Comparison of ENCODE assay signal across 1 cellular context in the genomic region with DNA sequence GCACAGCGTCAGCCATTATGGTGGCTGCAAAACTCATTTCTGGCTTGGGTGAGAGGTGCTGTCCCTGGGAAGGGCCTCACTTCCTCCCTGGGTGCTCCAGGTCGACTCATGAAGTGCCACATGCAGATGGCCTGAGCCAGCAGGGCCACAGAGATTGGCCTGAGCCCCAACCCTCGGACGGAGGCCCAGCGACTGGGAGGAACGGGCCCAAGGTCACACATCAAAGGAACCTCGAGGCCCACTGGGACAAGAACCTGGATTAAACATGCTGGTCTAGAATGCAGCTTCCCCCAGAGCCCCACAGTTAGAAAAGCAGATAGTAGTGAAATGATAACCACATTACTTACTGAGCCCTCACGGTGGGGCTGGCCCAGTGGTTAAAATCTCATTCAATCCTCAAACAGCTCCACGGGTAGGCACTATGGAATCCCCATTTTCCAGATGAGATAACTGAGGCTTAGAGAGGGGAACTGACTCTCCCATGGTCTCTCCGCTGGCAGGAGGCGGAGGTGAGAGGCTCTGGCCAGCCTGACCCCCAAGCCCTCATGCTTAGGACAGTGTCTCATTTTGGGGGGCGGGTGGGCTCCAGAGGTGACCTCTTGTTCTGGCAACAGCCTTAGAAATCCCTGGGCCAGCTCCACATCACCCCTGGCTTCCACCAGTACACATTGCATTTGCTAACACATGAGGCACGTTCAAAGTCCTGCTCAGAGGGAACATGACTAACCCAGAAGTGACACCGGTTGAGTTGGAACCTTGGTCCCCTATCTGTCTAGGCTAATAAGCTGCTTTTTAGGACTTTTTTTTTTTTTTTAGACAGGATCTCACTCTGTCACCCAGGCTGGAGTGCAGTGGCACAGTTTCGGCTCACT.
TF ChIP-seq lines count a peak whose summit lies in the region.

No MANE protein-coding gene starts in this region.

TF ChIP-seq in HepG2, 621 proteins besides CTCF, POLR2A, EP300 and RAD21 (continued from another document and continues in another):
- TF ChIP-seq ZNF24 (IDR thresholded peaks at IDR 0.05), result peak; percentile 64
- TF ChIP-seq NFE2L2 (IDR thresholded peaks at IDR 0.05; ENCODE audit: low read length), result peak; percentile 1; the same call in 1 of the 2 replicates
- TF ChIP-seq FOXP1 (IDR thresholded peaks at IDR 0.05), result no peak
- no peak for TF ChIP-seq FOXP1 (CRISPR knock-in tag; IDR thresholded peaks at IDR 0.05)
- TF ChIP-seq ZSCAN21 (CRISPR knock-in tag; IDR thresholded peaks at IDR 0.05; ENCODE audit: borderline replicate concordance), result peak; percentile 65
- no peak for TF ChIP-seq RFX1 (IDR thresholded peaks at IDR 0.05)
- TF ChIP-seq, protein P1, sequence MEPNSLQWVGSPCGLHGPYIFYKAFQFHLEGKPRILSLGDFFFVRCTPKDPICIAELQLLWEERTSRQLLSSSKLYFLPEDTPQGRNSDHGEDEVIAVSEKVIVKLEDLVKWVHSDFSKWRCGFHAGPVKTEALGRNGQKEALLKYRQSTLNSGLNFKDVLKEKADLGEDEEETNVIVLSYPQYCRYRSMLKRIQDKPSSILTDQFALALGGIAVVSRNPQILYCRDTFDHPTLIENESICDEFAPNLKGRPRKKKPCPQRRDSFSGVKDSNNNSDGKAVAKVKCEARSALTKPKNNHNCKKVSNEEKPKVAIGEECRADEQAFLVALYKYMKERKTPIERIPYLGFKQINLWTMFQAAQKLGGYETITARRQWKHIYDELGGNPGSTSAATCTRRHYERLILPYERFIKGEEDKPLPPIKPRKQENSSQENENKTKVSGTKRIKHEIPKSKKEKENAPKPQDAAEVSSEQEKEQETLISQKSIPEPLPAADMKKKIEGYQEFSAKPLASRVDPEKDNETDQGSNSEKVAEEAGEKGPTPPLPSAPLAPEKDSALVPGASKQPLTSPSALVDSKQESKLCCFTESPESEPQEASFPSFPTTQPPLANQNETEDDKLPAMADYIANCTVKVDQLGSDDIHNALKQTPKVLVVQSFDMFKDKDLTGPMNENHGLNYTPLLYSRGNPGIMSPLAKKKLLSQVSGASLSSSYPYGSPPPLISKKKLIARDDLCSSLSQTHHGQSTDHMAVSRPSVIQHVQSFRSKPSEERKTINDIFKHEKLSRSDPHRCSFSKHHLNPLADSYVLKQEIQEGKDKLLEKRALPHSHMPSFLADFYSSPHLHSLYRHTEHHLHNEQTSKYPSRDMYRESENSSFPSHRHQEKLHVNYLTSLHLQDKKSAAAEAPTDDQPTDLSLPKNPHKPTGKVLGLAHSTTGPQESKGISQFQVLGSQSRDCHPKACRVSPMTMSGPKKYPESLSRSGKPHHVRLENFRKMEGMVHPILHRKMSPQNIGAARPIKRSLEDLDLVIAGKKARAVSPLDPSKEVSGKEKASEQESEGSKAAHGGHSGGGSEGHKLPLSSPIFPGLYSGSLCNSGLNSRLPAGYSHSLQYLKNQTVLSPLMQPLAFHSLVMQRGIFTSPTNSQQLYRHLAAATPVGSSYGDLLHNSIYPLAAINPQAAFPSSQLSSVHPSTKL (CRISPR knock-in tag; IDR thresholded peaks at IDR 0.05), result peak; percentile 48
- TF ChIP-seq, protein P2, sequence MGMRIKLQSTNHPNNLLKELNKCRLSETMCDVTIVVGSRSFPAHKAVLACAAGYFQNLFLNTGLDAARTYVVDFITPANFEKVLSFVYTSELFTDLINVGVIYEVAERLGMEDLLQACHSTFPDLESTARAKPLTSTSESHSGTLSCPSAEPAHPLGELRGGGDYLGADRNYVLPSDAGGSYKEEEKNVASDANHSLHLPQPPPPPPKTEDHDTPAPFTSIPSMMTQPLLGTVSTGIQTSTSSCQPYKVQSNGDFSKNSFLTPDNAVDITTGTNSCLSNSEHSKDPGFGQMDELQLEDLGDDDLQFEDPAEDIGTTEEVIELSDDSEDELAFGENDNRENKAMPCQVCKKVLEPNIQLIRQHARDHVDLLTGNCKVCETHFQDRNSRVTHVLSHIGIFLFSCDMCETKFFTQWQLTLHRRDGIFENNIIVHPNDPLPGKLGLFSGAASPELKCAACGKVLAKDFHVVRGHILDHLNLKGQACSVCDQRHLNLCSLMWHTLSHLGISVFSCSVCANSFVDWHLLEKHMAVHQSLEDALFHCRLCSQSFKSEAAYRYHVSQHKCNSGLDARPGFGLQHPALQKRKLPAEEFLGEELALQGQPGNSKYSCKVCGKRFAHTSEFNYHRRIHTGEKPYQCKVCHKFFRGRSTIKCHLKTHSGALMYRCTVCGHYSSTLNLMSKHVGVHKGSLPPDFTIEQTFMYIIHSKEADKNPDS (CRISPR knock-in tag; IDR thresholded peaks at IDR 0.05), result no peak
- no peak for TF ChIP-seq FOXM1 (CRISPR knock-in tag; IDR thresholded peaks at IDR 0.05)
- no peak for TF ChIP-seq HOXD1 (CRISPR knock-in tag; IDR thresholded peaks at IDR 0.05)
- peak; percentile 18; the same call in 1 of the 2 replicates for TF ChIP-seq HMG20A (CRISPR knock-in tag; IDR thresholded peaks at IDR 0.05; ENCODE audit: borderline replicate concordance)
- 0 out of 2 replicates have a peak, but pooled peaks have one; percentile 18 for TF ChIP-seq ZBTB49 (CRISPR knock-in tag; IDR thresholded peaks at IDR 0.05; ENCODE audit: borderline replicate concordance)
- TF ChIP-seq JUN (CRISPR knock-in tag; IDR thresholded peaks at IDR 0.05), result peak; percentile 70
- TF ChIP-seq, protein P3, sequence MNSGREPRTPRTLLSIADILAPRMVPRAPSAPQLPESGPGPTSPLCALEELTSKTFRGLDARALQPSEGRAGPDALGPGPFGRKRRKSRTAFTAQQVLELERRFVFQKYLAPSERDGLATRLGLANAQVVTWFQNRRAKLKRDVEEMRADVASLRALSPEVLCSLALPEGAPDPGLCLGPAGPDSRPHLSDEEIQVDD (CRISPR knock-in tag; IDR thresholded peaks at IDR 0.05; ENCODE audit: borderline replicate concordance), result 0 out of 2 replicates have a peak, but pooled peaks have one; percentile 76
- 0 out of 2 replicates have a peak, but pooled peaks have one; percentile 64 for TF ChIP-seq ZNF678 (CRISPR knock-in tag; IDR thresholded peaks at IDR 0.05)
- TF ChIP-seq E2F2 (CRISPR knock-in tag; IDR thresholded peaks at IDR 0.05; ENCODE audit: borderline replicate concordance), result no peak
- peak; percentile 78 for TF ChIP-seq RBM22 (optimal IDR thresholded peaks at IDR 0.05; ENCODE audit: low read length)
- TF ChIP-seq, protein P4, sequence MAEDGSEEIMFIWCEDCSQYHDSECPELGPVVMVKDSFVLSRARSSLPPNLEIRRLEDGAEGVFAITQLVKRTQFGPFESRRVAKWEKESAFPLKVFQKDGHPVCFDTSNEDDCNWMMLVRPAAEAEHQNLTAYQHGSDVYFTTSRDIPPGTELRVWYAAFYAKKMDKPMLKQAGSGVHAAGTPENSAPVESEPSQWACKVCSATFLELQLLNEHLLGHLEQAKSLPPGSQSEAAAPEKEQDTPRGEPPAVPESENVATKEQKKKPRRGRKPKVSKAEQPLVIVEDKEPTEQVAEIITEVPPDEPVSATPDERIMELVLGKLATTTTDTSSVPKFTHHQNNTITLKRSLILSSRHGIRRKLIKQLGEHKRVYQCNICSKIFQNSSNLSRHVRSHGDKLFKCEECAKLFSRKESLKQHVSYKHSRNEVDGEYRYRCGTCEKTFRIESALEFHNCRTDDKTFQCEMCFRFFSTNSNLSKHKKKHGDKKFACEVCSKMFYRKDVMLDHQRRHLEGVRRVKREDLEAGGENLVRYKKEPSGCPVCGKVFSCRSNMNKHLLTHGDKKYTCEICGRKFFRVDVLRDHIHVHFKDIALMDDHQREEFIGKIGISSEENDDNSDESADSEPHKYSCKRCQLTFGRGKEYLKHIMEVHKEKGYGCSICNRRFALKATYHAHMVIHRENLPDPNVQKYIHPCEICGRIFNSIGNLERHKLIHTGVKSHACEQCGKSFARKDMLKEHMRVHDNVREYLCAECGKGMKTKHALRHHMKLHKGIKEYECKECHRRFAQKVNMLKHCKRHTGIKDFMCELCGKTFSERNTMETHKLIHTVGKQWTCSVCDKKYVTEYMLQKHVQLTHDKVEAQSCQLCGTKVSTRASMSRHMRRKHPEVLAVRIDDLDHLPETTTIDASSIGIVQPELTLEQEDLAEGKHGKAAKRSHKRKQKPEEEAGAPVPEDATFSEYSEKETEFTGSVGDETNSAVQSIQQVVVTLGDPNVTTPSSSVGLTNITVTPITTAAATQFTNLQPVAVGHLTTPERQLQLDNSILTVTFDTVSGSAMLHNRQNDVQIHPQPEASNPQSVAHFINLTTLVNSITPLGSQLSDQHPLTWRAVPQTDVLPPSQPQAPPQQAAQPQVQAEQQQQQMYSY (CRISPR knock-in tag; IDR thresholded peaks at IDR 0.05), result no peak
- TF ChIP-seq ZSCAN29 (CRISPR knock-in tag; conservative IDR thresholded peaks at IDR 0.05), result peak; percentile 65; the same call in 1 of the 2 replicates
- TF ChIP-seq ZBTB20 (CRISPR knock-in tag; IDR thresholded peaks at IDR 0.05; ENCODE audit: borderline replicate concordance, low read depth), result 0 out of 2 replicates have a peak, but pooled peaks have one; percentile 44
- TF ChIP-seq, protein P5, sequence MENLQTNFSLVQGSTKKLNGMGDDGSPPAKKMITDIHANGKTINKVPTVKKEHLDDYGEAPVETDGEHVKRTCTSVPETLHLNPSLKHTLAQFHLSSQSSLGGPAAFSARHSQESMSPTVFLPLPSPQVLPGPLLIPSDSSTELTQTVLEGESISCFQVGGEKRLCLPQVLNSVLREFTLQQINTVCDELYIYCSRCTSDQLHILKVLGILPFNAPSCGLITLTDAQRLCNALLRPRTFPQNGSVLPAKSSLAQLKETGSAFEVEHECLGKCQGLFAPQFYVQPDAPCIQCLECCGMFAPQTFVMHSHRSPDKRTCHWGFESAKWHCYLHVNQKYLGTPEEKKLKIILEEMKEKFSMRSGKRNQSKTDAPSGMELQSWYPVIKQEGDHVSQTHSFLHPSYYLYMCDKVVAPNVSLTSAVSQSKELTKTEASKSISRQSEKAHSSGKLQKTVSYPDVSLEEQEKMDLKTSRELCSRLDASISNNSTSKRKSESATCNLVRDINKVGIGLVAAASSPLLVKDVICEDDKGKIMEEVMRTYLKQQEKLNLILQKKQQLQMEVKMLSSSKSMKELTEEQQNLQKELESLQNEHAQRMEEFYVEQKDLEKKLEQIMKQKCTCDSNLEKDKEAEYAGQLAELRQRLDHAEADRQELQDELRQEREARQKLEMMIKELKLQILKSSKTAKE (CRISPR knock-in tag; IDR thresholded peaks at IDR 0.05; ENCODE audit: borderline replicate concordance), result no peak
- TF ChIP-seq KDM1A (CRISPR knock-in tag; IDR thresholded peaks at IDR 0.05), result peak; percentile 99
- TF ChIP-seq CEBPB (IDR thresholded peaks at IDR 0.05; ENCODE audit: borderline replicate concordance, low read depth, low read length), result peak; percentile 67
- TF ChIP-seq EZH2 (conservative IDR thresholded peaks at IDR 0.05; ENCODE audit: low read depth, low read length), result no peak
- peak; percentile 78 for TF ChIP-seq BHLHE40 (IDR thresholded peaks at IDR 0.05; ENCODE audit: low read length)
- 0 out of 2 replicates have a peak, but pooled peaks have one; percentile 11 for TF ChIP-seq ZNF12 (CRISPR knock-in tag; IDR thresholded peaks at IDR 0.05)
- peak; percentile 36; the same call in 1 of the 2 replicates for TF ChIP-seq MEIS2 (CRISPR knock-in tag; IDR thresholded peaks at IDR 0.05)
- TF ChIP-seq ZNF263 (CRISPR knock-in tag; IDR thresholded peaks at IDR 0.05), result peak; percentile 87
- no peak for TF ChIP-seq ZSCAN22 (CRISPR knock-in tag; IDR thresholded peaks at IDR 0.05)
- TF ChIP-seq, protein P6, sequence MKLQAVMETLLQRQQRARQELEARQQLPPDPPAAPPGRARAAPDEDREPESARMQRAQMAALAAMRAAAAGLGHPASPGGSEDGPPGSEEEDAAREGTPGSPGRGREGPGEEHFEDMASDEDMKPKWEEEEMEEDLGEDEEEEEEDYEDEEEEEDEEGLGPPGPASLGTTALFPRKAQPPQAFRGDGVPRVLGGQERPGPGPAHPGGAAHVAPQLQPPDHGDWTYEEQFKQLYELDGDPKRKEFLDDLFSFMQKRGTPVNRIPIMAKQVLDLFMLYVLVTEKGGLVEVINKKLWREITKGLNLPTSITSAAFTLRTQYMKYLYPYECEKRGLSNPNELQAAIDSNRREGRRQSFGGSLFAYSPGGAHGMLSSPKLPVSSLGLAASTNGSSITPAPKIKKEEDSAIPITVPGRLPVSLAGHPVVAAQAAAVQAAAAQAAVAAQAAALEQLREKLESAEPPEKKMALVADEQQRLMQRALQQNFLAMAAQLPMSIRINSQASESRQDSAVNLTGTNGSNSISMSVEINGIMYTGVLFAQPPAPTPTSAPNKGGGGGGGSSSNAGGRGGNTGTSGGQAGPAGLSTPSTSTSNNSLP (IDR thresholded peaks at IDR 0.05; ENCODE audit: low read depth, low read length), result peak; percentile 45
- peak; percentile 75 for TF ChIP-seq ZNF772 (CRISPR knock-in tag; IDR thresholded peaks at IDR 0.05)
- TF ChIP-seq ZNF841 (CRISPR knock-in tag; IDR thresholded peaks at IDR 0.05; ENCODE audit: borderline replicate concordance), result no peak
- TF ChIP-seq KLF15 (CRISPR knock-in tag; IDR thresholded peaks at IDR 0.05; ENCODE audit: borderline replicate concordance), result no peak
- peak; percentile 78 for TF ChIP-seq HNRNPL (IDR thresholded peaks at IDR 0.05; ENCODE audit: low read depth, low read length)
- TF ChIP-seq POLR2G (IDR thresholded peaks at IDR 0.05; ENCODE audit: low read depth, low read length), result no peak
- no peak for TF ChIP-seq ZNF260 (CRISPR knock-in tag; IDR thresholded peaks at IDR 0.05; ENCODE audit: borderline replicate concordance, low read depth)
- peak; percentile 85; the same call in 1 of the 2 replicates for TF ChIP-seq ZIK1 (CRISPR knock-in tag; IDR thresholded peaks at IDR 0.05; ENCODE audit: borderline replicate concordance, low read depth)
